In the genomic region with DNA sequence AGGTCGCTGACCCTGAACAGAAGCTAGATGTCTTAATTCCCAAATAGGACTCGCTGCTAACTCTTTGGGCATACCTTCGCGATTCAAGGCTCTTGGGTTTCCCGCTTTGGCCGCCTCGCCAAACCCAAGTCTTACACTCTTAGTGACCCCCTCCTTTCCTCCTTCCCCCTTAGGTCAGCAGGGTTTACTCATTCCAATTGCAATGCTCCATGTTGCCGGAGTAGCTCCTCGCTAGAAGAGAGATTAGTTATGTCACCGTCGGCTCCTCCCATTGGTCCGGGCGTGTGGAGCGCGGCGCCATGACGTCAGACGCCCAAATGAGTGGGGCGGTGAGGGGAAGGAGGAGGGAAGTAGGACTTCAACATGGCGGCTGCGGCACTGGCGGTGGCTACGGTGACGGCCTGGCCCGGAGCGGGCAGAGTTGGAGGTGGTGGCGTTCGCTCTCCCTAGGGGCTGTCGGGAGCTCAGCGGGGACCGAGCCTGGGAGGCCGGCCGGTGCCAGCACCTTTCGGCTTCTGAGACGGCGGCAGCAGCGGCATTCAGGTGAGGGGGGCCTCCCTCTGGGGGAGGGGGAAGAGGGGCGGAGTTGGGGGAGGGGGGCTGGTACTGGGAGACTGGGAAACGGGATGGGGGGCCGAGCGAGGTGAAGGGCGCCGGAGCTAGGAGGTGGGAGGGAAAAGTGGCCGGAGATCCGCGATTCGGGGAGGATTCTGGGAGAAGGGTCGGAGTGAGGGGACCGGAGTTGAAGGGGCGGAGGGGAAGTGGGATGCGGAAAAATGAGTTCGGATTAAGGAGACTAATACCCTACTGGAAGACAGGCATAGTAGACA, we compare ENCODE assay signal across 1 cellular context.
A peak's percentile ranks its signal among the peaks of the same experiment; 100 is the strongest.
TF ChIP-seq lines count a peak whose summit lies in the region.

A gene (plus strand): TSS at position 346 of the 830 bp plus-strand sequence. CDS start 41,872 bp downstream, outside the sequence.

TF ChIP-seq in K562, 482 proteins besides CTCF, POLR2A, EP300 and RAD21 (continued from another document and continues in another):
- TF ChIP-seq, protein P1, sequence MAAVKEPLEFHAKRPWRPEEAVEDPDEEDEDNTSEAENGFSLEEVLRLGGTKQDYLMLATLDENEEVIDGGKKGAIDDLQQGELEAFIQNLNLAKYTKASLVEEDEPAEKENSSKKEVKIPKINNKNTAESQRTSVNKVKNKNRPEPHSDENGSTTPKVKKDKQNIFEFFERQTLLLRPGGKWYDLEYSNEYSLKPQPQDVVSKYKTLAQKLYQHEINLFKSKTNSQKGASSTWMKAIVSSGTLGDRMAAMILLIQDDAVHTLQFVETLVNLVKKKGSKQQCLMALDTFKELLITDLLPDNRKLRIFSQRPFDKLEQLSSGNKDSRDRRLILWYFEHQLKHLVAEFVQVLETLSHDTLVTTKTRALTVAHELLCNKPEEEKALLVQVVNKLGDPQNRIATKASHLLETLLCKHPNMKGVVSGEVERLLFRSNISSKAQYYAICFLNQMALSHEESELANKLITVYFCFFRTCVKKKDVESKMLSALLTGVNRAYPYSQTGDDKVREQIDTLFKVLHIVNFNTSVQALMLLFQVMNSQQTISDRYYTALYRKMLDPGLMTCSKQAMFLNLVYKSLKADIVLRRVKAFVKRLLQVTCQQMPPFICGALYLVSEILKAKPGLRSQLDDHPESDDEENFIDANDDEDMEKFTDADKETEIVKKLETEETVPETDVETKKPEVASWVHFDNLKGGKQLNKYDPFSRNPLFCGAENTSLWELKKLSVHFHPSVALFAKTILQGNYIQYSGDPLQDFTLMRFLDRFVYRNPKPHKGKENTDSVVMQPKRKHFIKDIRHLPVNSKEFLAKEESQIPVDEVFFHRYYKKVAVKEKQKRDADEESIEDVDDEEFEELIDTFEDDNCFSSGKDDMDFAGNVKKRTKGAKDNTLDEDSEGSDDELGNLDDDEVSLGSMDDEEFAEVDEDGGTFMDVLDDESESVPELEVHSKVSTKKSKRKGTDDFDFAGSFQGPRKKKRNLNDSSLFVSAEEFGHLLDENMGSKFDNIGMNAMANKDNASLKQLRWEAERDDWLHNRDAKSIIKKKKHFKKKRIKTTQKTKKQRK (IDR thresholded peaks at IDR 0.05; ENCODE audit: borderline replicate concordance, low read depth, low read length), result no peak
- TF ChIP-seq, protein P2, sequence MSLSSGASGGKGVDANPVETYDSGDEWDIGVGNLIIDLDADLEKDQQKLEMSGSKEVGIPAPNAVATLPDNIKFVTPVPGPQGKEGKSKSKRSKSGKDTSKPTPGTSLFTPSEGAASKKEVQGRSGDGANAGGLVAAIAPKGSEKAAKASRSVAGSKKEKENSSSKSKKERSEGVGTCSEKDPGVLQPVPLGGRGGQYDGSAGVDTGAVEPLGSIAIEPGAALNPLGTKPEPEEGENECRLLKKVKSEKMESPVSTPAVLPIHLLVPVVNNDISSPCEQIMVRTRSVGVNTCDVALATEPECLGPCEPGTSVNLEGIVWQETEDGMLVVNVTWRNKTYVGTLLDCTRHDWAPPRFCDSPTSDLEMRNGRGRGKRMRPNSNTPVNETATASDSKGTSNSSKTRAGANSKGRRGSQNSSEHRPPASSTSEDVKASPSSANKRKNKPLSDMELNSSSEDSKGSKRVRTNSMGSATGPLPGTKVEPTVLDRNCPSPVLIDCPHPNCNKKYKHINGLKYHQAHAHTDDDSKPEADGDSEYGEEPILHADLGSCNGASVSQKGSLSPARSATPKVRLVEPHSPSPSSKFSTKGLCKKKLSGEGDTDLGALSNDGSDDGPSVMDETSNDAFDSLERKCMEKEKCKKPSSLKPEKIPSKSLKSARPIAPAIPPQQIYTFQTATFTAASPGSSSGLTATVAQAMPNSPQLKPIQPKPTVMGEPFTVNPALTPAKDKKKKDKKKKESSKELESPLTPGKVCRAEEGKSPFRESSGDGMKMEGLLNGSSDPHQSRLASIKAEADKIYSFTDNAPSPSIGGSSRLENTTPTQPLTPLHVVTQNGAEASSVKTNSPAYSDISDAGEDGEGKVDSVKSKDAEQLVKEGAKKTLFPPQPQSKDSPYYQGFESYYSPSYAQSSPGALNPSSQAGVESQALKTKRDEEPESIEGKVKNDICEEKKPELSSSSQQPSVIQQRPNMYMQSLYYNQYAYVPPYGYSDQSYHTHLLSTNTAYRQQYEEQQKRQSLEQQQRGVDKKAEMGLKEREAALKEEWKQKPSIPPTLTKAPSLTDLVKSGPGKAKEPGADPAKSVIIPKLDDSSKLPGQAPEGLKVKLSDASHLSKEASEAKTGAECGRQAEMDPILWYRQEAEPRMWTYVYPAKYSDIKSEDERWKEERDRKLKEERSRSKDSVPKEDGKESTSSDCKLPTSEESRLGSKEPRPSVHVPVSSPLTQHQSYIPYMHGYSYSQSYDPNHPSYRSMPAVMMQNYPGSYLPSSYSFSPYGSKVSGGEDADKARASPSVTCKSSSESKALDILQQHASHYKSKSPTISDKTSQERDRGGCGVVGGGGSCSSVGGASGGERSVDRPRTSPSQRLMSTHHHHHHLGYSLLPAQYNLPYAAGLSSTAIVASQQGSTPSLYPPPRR (CRISPR knock-in tag; IDR thresholded peaks at IDR 0.05; ENCODE audit: borderline replicate concordance), result no peak
- TF ChIP-seq PHB2 (IDR thresholded peaks at IDR 0.05; ENCODE audit: low read depth) (peak; percentile 38; the same call in 1 of the 2 replicates), POLR2H (tag; IDR thresholded peaks at IDR 0.05; ENCODE audit: low read depth) (peak; percentile 81), ELF4 (CRISPR knock-in tag; IDR thresholded peaks at IDR 0.05) (no peak; the same call in 1 of the 2 replicates), SMARCE1 (IDR thresholded peaks at IDR 0.05) (peak; percentile 25; the same call in 1 of the 2 replicates), JUN (IDR thresholded peaks at IDR 0.05; ENCODE audit: borderline replicate concordance, low read depth, low read length) (peak; percentile 79), JUN (CRISPR knock-in tag; IDR thresholded peaks at IDR 0.05; ENCODE audit: borderline replicate concordance) (no peak), ZNF232 (CRISPR knock-in tag; IDR thresholded peaks at IDR 0.05) (no peak), HEY1 (CRISPR knock-in tag; IDR thresholded peaks at IDR 0.05; ENCODE audit: borderline replicate concordance) (no peak), ARHGAP35 (IDR thresholded peaks at IDR 0.05; ENCODE audit: partially characterized antibody) (no peak), XRCC3 (IDR thresholded peaks at IDR 0.05) (no peak), ZZZ3 (IDR thresholded peaks at IDR 0.05) (no peak), ZNF253 (CRISPR knock-in tag; conservative IDR thresholded peaks at IDR 0.05) (no peak), ZNF197 (CRISPR knock-in tag; IDR thresholded peaks at IDR 0.05; ENCODE audit: low read depth) (no peak), TAF7 (tag; IDR thresholded peaks at IDR 0.05) (peak; percentile 86), L3MBTL2 (IDR thresholded peaks at IDR 0.05) (no peak; the same call in 1 of the 2 replicates), CEBPG (CRISPR knock-in tag; IDR thresholded peaks at IDR 0.05) (0 out of 2 replicates have a peak, but pooled peaks have one; percentile 7), CEBPG (tag; conservative IDR thresholded peaks at IDR 0.05 in 1 of 2, IDR thresholded peaks at IDR 0.05 in 1 of 2) (no peak), MAFF (IDR thresholded peaks at IDR 0.05; ENCODE audit: low read length) (0 out of 2 replicates have a peak, but pooled peaks have one; percentile 1), GABPB1 (CRISPR knock-in tag; IDR thresholded peaks at IDR 0.05) (peak; percentile 71), ZNF347 (CRISPR knock-in tag; IDR thresholded peaks at IDR 0.05; ENCODE audit: low read depth) (no peak), MYNN (IDR thresholded peaks at IDR 0.05) (no peak), MYNN (CRISPR knock-in tag; IDR thresholded peaks at IDR 0.05) (no peak), C11orf30 (IDR thresholded peaks at IDR 0.05; ENCODE audit: low read depth) (peak; percentile 39; the same call in 1 of the 2 replicates), SOX6 (IDR thresholded peaks at IDR 0.05) (no peak), POU5F1 (IDR thresholded peaks at IDR 0.05; ENCODE audit: borderline replicate concordance, low read depth, low read length, partially characterized antibody) (no peak), PHTF2 (CRISPR knock-in tag; IDR thresholded peaks at IDR 0.05) (no peak), SMARCA4 (IDR thresholded peaks at IDR 0.05) (peak; percentile 32; the same call in 1 of the 2 replicates), BRCA1 (IDR thresholded peaks at IDR 0.05) (no peak), BRCA1 (CRISPR knock-in tag; IDR thresholded peaks at IDR 0.05) (no peak), NELFE (IDR thresholded peaks at IDR 0.05; ENCODE audit: insufficient read depth, insufficient read length) (no peak), OTX1 (CRISPR knock-in tag; IDR thresholded peaks at IDR 0.05) (no peak)
- TF ChIP-seq, protein P3, sequence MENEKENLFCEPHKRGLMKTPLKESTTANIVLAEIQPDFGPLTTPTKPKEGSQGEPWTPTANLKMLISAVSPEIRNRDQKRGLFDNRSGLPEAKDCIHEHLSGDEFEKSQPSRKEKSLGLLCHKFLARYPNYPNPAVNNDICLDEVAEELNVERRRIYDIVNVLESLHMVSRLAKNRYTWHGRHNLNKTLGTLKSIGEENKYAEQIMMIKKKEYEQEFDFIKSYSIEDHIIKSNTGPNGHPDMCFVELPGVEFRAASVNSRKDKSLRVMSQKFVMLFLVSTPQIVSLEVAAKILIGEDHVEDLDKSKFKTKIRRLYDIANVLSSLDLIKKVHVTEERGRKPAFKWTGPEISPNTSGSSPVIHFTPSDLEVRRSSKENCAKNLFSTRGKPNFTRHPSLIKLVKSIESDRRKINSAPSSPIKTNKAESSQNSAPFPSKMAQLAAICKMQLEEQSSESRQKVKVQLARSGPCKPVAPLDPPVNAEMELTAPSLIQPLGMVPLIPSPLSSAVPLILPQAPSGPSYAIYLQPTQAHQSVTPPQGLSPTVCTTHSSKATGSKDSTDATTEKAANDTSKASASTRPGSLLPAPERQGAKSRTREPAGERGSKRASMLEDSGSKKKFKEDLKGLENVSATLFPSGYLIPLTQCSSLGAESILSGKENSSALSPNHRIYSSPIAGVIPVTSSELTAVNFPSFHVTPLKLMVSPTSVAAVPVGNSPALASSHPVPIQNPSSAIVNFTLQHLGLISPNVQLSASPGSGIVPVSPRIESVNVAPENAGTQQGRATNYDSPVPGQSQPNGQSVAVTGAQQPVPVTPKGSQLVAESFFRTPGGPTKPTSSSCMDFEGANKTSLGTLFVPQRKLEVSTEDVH (IDR thresholded peaks at IDR 0.05; ENCODE audit: low read depth, partially characterized antibody), result peak; percentile 27
- TF ChIP-seq, protein P4, sequence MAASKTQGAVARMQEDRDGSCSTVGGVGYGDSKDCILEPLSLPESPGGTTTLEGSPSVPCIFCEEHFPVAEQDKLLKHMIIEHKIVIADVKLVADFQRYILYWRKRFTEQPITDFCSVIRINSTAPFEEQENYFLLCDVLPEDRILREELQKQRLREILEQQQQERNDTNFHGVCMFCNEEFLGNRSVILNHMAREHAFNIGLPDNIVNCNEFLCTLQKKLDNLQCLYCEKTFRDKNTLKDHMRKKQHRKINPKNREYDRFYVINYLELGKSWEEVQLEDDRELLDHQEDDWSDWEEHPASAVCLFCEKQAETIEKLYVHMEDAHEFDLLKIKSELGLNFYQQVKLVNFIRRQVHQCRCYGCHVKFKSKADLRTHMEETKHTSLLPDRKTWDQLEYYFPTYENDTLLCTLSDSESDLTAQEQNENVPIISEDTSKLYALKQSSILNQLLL (CRISPR knock-in tag; IDR thresholded peaks at IDR 0.05; ENCODE audit: borderline replicate concordance), result no peak
- TF ChIP-seq, protein P5, sequence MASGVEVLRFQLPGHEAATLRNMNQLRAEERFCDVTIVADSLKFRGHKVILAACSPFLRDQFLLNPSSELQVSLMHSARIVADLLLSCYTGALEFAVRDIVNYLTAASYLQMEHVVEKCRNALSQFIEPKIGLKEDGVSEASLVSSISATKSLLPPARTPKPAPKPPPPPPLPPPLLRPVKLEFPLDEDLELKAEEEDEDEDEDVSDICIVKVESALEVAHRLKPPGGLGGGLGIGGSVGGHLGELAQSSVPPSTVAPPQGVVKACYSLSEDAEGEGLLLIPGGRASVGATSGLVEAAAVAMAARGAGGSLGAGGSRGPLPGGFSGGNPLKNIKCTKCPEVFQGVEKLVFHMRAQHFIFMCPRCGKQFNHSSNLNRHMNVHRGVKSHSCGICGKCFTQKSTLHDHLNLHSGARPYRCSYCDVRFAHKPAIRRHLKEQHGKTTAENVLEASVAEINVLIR (CRISPR knock-in tag; IDR thresholded peaks at IDR 0.05), result peak; percentile 68
- TF ChIP-seq, protein P6, sequence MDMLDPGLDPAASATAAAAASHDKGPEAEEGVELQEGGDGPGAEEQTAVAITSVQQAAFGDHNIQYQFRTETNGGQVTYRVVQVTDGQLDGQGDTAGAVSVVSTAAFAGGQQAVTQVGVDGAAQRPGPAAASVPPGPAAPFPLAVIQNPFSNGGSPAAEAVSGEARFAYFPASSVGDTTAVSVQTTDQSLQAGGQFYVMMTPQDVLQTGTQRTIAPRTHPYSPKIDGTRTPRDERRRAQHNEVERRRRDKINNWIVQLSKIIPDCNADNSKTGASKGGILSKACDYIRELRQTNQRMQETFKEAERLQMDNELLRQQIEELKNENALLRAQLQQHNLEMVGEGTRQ (CRISPR knock-in tag; IDR thresholded peaks at IDR 0.05), result no peak
- TF ChIP-seq, protein P7, sequence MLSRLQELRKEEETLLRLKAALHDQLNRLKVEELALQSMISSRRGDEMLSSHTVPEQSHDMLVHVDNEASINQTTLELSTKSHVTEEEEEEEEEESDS (CRISPR knock-in tag; IDR thresholded peaks at IDR 0.05), result no peak
- TF ChIP-seq, protein P8, sequence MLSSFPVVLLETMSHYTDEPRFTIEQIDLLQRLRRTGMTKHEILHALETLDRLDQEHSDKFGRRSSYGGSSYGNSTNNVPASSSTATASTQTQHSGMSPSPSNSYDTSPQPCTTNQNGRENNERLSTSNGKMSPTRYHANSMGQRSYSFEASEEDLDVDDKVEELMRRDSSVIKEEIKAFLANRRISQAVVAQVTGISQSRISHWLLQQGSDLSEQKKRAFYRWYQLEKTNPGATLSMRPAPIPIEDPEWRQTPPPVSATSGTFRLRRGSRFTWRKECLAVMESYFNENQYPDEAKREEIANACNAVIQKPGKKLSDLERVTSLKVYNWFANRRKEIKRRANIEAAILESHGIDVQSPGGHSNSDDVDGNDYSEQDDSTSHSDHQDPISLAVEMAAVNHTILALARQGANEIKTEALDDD (IDR thresholded peaks at IDR 0.05), result peak; percentile 63; the same call in 1 of the 2 replicates
- TF ChIP-seq, protein P9, sequence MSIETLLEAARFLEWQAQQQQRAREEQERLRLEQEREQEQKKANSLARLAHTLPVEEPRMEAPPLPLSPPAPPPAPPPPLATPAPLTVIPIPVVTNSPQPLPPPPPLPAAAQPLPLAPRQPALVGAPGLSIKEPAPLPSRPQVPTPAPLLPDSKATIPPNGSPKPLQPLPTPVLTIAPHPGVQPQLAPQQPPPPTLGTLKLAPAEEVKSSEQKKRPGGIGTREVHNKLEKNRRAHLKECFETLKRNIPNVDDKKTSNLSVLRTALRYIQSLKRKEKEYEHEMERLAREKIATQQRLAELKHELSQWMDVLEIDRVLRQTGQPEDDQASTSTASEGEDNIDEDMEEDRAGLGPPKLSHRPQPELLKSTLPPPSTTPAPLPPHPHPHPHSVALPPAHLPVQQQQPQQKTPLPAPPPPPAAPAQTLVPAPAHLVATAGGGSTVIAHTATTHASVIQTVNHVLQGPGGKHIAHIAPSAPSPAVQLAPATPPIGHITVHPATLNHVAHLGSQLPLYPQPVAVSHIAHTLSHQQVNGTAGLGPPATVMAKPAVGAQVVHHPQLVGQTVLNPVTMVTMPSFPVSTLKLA (conservative IDR thresholded peaks at IDR 0.05), result peak; percentile 45 to 58; a peak in 3 of 4 replicates
- TF ChIP-seq, protein P10, sequence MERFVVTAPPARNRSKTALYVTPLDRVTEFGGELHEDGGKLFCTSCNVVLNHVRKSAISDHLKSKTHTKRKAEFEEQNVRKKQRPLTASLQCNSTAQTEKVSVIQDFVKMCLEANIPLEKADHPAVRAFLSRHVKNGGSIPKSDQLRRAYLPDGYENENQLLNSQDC (CRISPR knock-in tag; IDR thresholded peaks at IDR 0.05), result no peak
